In genomic region chr16:30922420-30922959, GRCh38 we compare ENCODE assay signal across 1 cellular context.
TF ChIP-seq lines count a peak whose summit lies in the region.

No MANE protein-coding gene starts in this region.

TF ChIP-seq in K562, 482 proteins besides CTCF, POLR2A, EP300 and RAD21 (continued from another document and continues in another):
- TF ChIP-seq CREB3L1 (IDR thresholded peaks at IDR 0.05; ENCODE audit: borderline replicate concordance, low read depth): peak; percentile 96
- TF ChIP-seq ZZZ3 (IDR thresholded peaks at IDR 0.05): no peak
- no peak for TF ChIP-seq CBX3 (IDR thresholded peaks at IDR 0.05; ENCODE audit: borderline replicate concordance in 1 of 2, low read length in 2 of 2)
- TF ChIP-seq ZNF584 (CRISPR knock-in tag; IDR thresholded peaks at IDR 0.05; ENCODE audit: low read depth): peak; percentile 80
- peak; percentile 96 for TF ChIP-seq POU5F1 (IDR thresholded peaks at IDR 0.05; ENCODE audit: borderline replicate concordance, low read depth, low read length, partially characterized antibody)
- 0 out of 2 replicates have a peak, but pooled peaks have one; percentile 11 for TF ChIP-seq ERF (CRISPR knock-in tag; IDR thresholded peaks at IDR 0.05)
- no peak for TF ChIP-seq MGA (IDR thresholded peaks at IDR 0.05)
- TF ChIP-seq ETV5 (CRISPR knock-in tag; IDR thresholded peaks at IDR 0.05; ENCODE audit: low read depth): peak; percentile 17; the same call in 1 of the 2 replicates
- no peak for TF ChIP-seq ZBTB33 (CRISPR knock-in tag; IDR thresholded peaks at IDR 0.05)
- peak; percentile 94 for TF ChIP-seq DMBX1 (CRISPR knock-in tag; IDR thresholded peaks at IDR 0.05; ENCODE audit: borderline replicate concordance)
- no peak for TF ChIP-seq GABPB2 (CRISPR knock-in tag; conservative IDR thresholded peaks at IDR 0.05)
- peak; percentile 47 for TF ChIP-seq SAP30 (IDR thresholded peaks at IDR 0.05; ENCODE audit: borderline replicate concordance, insufficient read depth, low read depth, low read length, poor library complexity, severe bottlenecking)
- TF ChIP-seq POLR2AphosphoS2 (IDR thresholded peaks at IDR 0.05; ENCODE audit: low read length): no peak
- no peak for TF ChIP-seq ZNF696 (CRISPR knock-in tag; conservative IDR thresholded peaks at IDR 0.05)
- peak; percentile 69 to 80; a peak in 3 of 4 replicates for TF ChIP-seq TBL1XR1 (IDR thresholded peaks at IDR 0.05; ENCODE audit: low read length in 2 of 2)
- peak; percentile 99 for TF ChIP-seq ZNF740 (CRISPR knock-in tag; IDR thresholded peaks at IDR 0.05)
- peak in 1 of 2 experiments; percentile 96; a peak in 2 of 4 replicates for TF ChIP-seq ZNF740 (tag; IDR thresholded peaks at IDR 0.05)
- TF ChIP-seq CEBPZ (IDR thresholded peaks at IDR 0.05; ENCODE audit: borderline replicate concordance, low read depth, low read length): no peak
- TF ChIP-seq DNMT1 (IDR thresholded peaks at IDR 0.05): no peak
- no peak for TF ChIP-seq HMBOX1 (IDR thresholded peaks at IDR 0.05)
- TF ChIP-seq SREBF1 (IDR thresholded peaks at IDR 0.05; ENCODE audit: borderline replicate concordance, low read depth, low read length): peak; percentile 88; the same call in 1 of the 2 replicates
- no peak for TF ChIP-seq ZNF507 (tag; conservative IDR thresholded peaks at IDR 0.05)
- TF ChIP-seq KDM2B (CRISPR knock-in tag; IDR thresholded peaks at IDR 0.05): no peak
- no peak for TF ChIP-seq USF2 (CRISPR knock-in tag; IDR thresholded peaks at IDR 0.05)
- TF ChIP-seq POLR2G (IDR thresholded peaks at IDR 0.05; ENCODE audit: low read depth, low read length): peak; percentile 89
- no peak for TF ChIP-seq NCOA2 (IDR thresholded peaks at IDR 0.05; ENCODE audit: partially characterized antibody in 2 of 2)
- no peak for TF ChIP-seq NEUROD1 (IDR thresholded peaks at IDR 0.05; ENCODE audit: borderline replicate concordance, low read depth, low read length, partially characterized antibody)
- no peak for TF ChIP-seq DDX20 (tag; IDR thresholded peaks at IDR 0.05; ENCODE audit: low read depth)
- no peak for TF ChIP-seq RFX5 (IDR thresholded peaks at IDR 0.05; ENCODE audit: low read depth, low read length)
- TF ChIP-seq MTA1 (IDR thresholded peaks at IDR 0.05; ENCODE audit: borderline replicate concordance): peak; percentile 99
- no peak for TF ChIP-seq SIRT6 (IDR thresholded peaks at IDR 0.05; ENCODE audit: low read depth, low read length)
- TF ChIP-seq ZNF395 (CRISPR knock-in tag; IDR thresholded peaks at IDR 0.05): peak; percentile 94; the same call in 1 of the 2 replicates
- TF ChIP-seq FOXK2 (conservative IDR thresholded peaks at IDR 0.05 in 1 of 2, IDR thresholded peaks at IDR 0.05 in 1 of 2; ENCODE audit: low read depth in 2 of 2): no peak
- TF ChIP-seq ZNF253 (CRISPR knock-in tag; conservative IDR thresholded peaks at IDR 0.05): no peak
- TF ChIP-seq ZNF699 (CRISPR knock-in tag; IDR thresholded peaks at IDR 0.05; ENCODE audit: insufficient replicate concordance): no peak
- TF ChIP-seq ZNF57 (CRISPR knock-in tag; IDR thresholded peaks at IDR 0.05): no peak
- no peak for TF ChIP-seq ZC3H4 (CRISPR knock-in tag; IDR thresholded peaks at IDR 0.05; ENCODE audit: borderline replicate concordance)
- no peak for TF ChIP-seq KLF16 (IDR thresholded peaks at IDR 0.05)
